8 cellular contexts compared by ENCODE assay signal in the genomic region with DNA sequence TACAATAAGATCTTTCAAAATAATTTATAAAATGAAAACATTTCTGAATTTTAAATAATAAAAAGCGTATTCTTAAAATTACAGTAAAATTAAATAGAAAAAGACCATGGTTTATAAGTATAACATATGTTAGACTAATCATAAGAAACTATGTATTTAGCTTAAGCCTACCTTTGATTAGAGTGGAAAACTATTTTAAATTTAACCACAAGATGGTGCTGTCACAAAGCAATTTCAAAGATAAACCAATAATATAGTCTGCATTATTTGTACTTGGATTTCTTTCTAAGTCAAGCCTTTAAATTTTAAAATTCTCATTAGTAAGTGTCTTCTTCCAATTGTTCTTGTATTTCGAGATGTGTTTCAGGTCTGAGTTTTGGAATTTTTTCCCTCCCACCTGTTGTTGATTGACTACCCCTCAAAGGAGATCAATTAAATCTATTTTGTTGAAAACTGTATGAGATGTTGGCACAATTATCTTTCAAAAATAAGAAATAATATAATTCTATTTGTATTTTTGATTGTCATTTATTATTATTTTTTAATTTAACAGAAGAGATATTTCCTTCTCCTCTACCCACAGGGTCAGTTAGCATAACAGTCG.
DNase-seq lines count a peak whose midpoint lies in the region; ATAC-seq and TF ChIP-seq lines count a peak whose summit lies in the region.

No MANE protein-coding gene starts in this region.

- H3K27ac ChIP-seq in OCI-LY7 (ENCODE audit: low read depth, low read length, poor library complexity, severe bottlenecking) (no peak overlapping the region), gastrocnemius medialis (no peak overlapping the region)

- H3K4me1 ChIP-seq in OCI-LY7 (ENCODE audit: insufficient read depth, low read length, poor library complexity, severe bottlenecking) (no peaks in the 10 kb centered on the region), gastrocnemius medialis (no peaks in the 10 kb centered on the region)

- no peaks in the 10 kb centered on the region for H4K20me1 ChIP-seq in OCI-LY7 (ENCODE audit: insufficient read depth, low read length)

- no peak overlapping the region for H2AFZ ChIP-seq in OCI-LY7 (ENCODE audit: low read length)

- peak; percentile 27 for DNase-seq in SKM-1 treated with dmso at 0.1 percent for 144 hours (lab: John Stamatoyannopoulos, UW; ENCODE audit: unreplicated experiment)
- no peak for DNase-seq in SKM-1 (lab: John Stamatoyannopoulos, UW; ENCODE audit: unreplicated experiment)
- peak; percentile 29 for DNase-seq in OCI-LY7 (ENCODE audit: low spot score)
- DNase-seq in erythroblast (lab: John Stamatoyannopoulos, UW) = peak; percentile 30 to 60
- DNase-seq in gastrocnemius medialis = no peak
- no peak for DNase-seq in sciatic nerve (ENCODE audit: low spot score)
- DNase-seq in hepatic stellate cell (ENCODE audit: low spot score) = no peak

- POLR2A ChIA-PET in OCI-LY7 (lab: Charles Lee) = interaction anchor here (1.0 kb wide), 1 partner anchor 30 kb away, joined by 3 read pairs; no protein-coding TSS in a partner anchor

- peak; percentile 41 for ATAC-seq in HG03280 (IDR thresholded peaks at IDR 0.05; ENCODE audit: unreplicated experiment)
- no peak for ATAC-seq in gastrocnemius medialis
- no peak for ATAC-seq in sciatic nerve

- no peak for TF ChIP-seq POLR2A in erythroblast (IDR thresholded peaks at IDR 0.05; ENCODE audit: low read length)
- no peak for TF ChIP-seq POLR2A in gastrocnemius medialis (IDR thresholded peaks at IDR 0.05)

- H3K27me3 ChIP-seq in gastrocnemius medialis = no peaks in the 10 kb centered on the region

- intact Hi-C loops in OCI-LY7 (cut with micrococcal nuclease; ENCODE audit: unreplicated experiment) (loop anchor here (1.0 to 5.0 kb wide), 2 partner anchors 161 to 514 kb away; no protein-coding TSS in a partner anchor), gastrocnemius medialis (cut with DNase I; ENCODE audit: low total_unique reads) (no loop called here), sciatic nerve (cut with DNase I) (no loop called here)

- H3K36me3 ChIP-seq in OCI-LY7 (ENCODE audit: insufficient read depth, low read length) (no peaks in the 10 kb centered on the region), gastrocnemius medialis (no peaks in the 10 kb centered on the region)

- H3K9me2 ChIP-seq in OCI-LY7 (ENCODE audit: insufficient read depth, low read length) = no peaks in the 10 kb centered on the region

- no peaks in the 10 kb centered on the region for H3K79me2 ChIP-seq in OCI-LY7 (ENCODE audit: insufficient read depth, low read depth, low read length)

- in situ Hi-C loops in gastrocnemius medialis (cut with MboI; ENCODE audit: low sequenced_read_pairs in 4 of 4) = loop anchor here in 2 of 4 donors (5.0 to 10.0 kb wide), 2 partner anchors 514 to 516 kb away; no protein-coding TSS in a partner anchor

- CTCF ChIA-PET in OCI-LY7 (lab: Charles Lee; ENCODE audit: unreplicated experiment) = interaction anchor here (0.5 to 2.3 kb wide), 2 partner anchors 29 to 161 kb away, joined by 5 to 8 read pairs; no protein-coding TSS in a partner anchor

- H3K4me3 ChIP-seq in OCI-LY7 (ENCODE audit: low read depth, low read length, poor library complexity, severe bottlenecking) (no peak overlapping the region), gastrocnemius medialis (no peak overlapping the region)

- peak; percentile 87 for TF ChIP-seq CTCF in OCI-LY7 (conservative IDR thresholded peaks at IDR 0.05; ENCODE audit: low read length)
- peak in 3 of 5 experiments; percentile 13 to 47 (median 45) for TF ChIP-seq CTCF in gastrocnemius medialis (IDR thresholded peaks at IDR 0.05 in 4 of 5, conservative IDR thresholded peaks at IDR 0.05 in 1 of 5)

- H3K9me3 ChIP-seq in OCI-LY7 (ENCODE audit: low read length) = no peaks in the 10 kb centered on the region
- H3K9me3 ChIP-seq in gastrocnemius medialis = no peaks in the 10 kb centered on the region

- no TSS peak for BruUV-seq in OCI-LY7 (replicated peaks; lab: Mats Ljungman, UMichigan)

- no peak overlapping the region for H3K4me2 ChIP-seq in OCI-LY7 (ENCODE audit: low read length)

Comparison
In these comparisons a context has a peak if more than half of its experiments do, and no peak if none do; other contexts are left out.
1. DNase-seq: peak in SKM-1 treated with dmso at 0.1 percent for 144 hours (single experiment), OCI-LY7 (single experiment) and erythroblast (2 of 2); none in SKM-1 (single experiment), gastrocnemius medialis (0 of 2), sciatic nerve (single experiment) and hepatic stellate cell (single experiment).